In the genomic region with DNA sequence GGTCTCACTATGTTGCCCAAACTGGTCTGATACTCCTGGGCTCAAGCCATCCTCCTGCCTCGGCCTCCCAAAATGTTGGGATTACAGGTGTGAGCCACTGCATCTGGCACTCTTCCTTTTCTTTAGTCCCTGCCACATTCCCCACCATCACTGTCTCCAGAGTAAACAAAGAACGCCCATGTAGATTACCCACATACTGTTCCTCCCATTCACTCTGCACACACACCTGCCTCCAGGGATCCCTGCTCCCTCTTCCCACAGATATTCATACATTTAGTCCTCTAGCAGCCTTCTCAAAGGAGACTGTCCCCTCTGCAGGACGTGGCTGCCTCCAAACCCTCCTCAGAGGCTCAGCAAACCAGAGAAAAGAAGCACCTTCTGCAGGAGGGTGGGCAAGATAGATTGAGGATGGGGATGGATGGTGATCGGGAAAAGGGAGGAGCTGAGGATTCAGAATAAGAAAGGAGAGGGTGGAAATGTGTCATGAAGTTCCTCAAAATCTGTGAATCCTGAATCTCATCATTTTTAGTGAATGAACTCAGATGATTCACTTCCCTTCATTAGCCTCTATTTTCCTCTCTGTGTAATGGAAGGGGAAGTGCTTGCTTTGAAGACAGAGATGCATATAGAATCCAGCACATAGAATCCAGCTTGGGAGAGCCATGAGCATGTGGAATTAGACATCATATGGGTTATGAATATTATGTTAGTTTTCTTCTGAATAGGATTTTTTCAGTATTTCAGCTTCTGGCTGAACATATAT, we compare ENCODE assay signal across 11 cellular contexts. TPM values are rescaled to one million over a fixed set of nuclear protein-coding genes. Genes with fewer than 3 reads are reported as not detected.
DNase-seq lines count a peak whose midpoint lies in the region; ATAC-seq and TF ChIP-seq lines count a peak whose summit lies in the region.
"Had no signal": no experiment of that assay in that cellular context is flagged by ENCODE, and none has a peak within 500 bp of the region (broad histone marks: within the 10 kb centered on the region; RNA-seq: fewer than 3 reads in every experiment).

No MANE protein-coding gene starts in this region.

- ATAC-seq in HG03108 (IDR thresholded peaks at IDR 0.05; ENCODE audit: unreplicated experiment) = no peak
- ATAC-seq: GM12878 had no signal

- H3K27ac Mint-ChIP-seq in Calu3 (ENCODE audit: unreplicated experiment) (peak overlapping the region; percentile 85), osteocyte (ENCODE audit: unreplicated experiment) (peak overlapping the region; percentile 94)
- H3K27ac Mint-ChIP-seq in dendritic cell treated with granulocyte-macrophage colony-stimulating factor and Interleukin-4, amounts not matched to agents 40 ng/mL and 50 ng/mL, for 4 days = peak overlapping the region; percentile 93

- no peak for DNase-seq in Calu3
- DNase-seq in M059J (ENCODE audit: low read depth) = peak; percentile 12
- DNase-seq in osteocyte (ENCODE audit: extremely low spot score, unreplicated experiment) = no peak
- no peak for DNase-seq in amniotic stem cell (lab: John Stamatoyannopoulos, UW)
- no peak for DNase-seq in cerebellar nuclear complex (lab: John Stamatoyannopoulos, UW)
- DNase-seq in DMS 273 (lab: John Stamatoyannopoulos, UW; ENCODE audit: unreplicated experiment) = no peak
- DNase-seq: NCI-H2029 treated with DMSO at 0.1 percent for 48 hours, WERI-Rb-1 had no signal

- no peaks in the 10 kb centered on the region for H3K9me3 Mint-ChIP-seq in Calu3 (ENCODE audit: low read depth, unreplicated experiment)
- H3K9me3 Mint-ChIP-seq in dendritic cell treated with granulocyte-macrophage colony-stimulating factor and Interleukin-4, amounts not matched to agents 40 ng/mL and 50 ng/mL, for 4 days = no peaks in the 10 kb centered on the region
- no peaks in the 10 kb centered on the region for H3K9me3 Mint-ChIP-seq in osteocyte (ENCODE audit: unreplicated experiment)

- no TSS peak for BruUV-seq in Calu3 (replicated peaks; lab: Mats Ljungman, UMichigan)

- H3K36me3 Mint-ChIP-seq in Calu3 (ENCODE audit: insufficient read depth, unreplicated experiment) (peaks cover 37% of the 10 kb centered on the region), osteocyte (ENCODE audit: unreplicated experiment) (no peaks in the 10 kb centered on the region)
- H3K36me3 Mint-ChIP-seq in dendritic cell treated with granulocyte-macrophage colony-stimulating factor and Interleukin-4, amounts not matched to agents 40 ng/mL and 50 ng/mL, for 4 days (ENCODE audit: low read depth) = peaks cover 4% of the 10 kb centered on the region

- H3K4me1 Mint-ChIP-seq in Calu3 (ENCODE audit: low read depth, unreplicated experiment) = peaks cover 81% of the 10 kb centered on the region
- peaks cover 87% of the 10 kb centered on the region for H3K4me1 Mint-ChIP-seq in dendritic cell treated with granulocyte-macrophage colony-stimulating factor and Interleukin-4, amounts not matched to agents 40 ng/mL and 50 ng/mL, for 4 days (ENCODE audit: low read depth)
- peaks cover 62% of the 10 kb centered on the region for H3K4me1 Mint-ChIP-seq in osteocyte (ENCODE audit: unreplicated experiment)

- intact Hi-C loops in Calu3 (cut with micrococcal nuclease; ENCODE audit: unreplicated experiment) = loop anchor here (1.0 kb wide), 1 partner anchor 16 kb away; no protein-coding TSS in a partner anchor
- intact Hi-C loops in dendritic cell treated with granulocyte-macrophage colony-stimulating factor and Interleukin-4, amounts not matched to agents 40 ng/mL and 50 ng/mL, for 4 days (cut with micrococcal nuclease) = loop anchor here (1.0 kb wide), 1 partner anchor 16 kb away; no protein-coding TSS in a partner anchor

- TF ChIP-seq CTCF in Calu3 (IDR thresholded peaks at IDR 0.05; ENCODE audit: unreplicated experiment) = no peak
- TF ChIP-seq CTCF in osteocyte (IDR thresholded peaks at IDR 0.05) = no peak

- H3K4me3 Mint-ChIP-seq in Calu3 (ENCODE audit: low read depth, unreplicated experiment) = no peak overlapping the region
- H3K4me3 Mint-ChIP-seq in dendritic cell treated with granulocyte-macrophage colony-stimulating factor and Interleukin-4, amounts not matched to agents 40 ng/mL and 50 ng/mL, for 4 days = no peak overlapping the region
- no peak overlapping the region for H3K4me3 Mint-ChIP-seq in osteocyte (ENCODE audit: unreplicated experiment)

- CTCF ChIA-PET in Calu3 (lab: Charles Lee) = interaction anchor here (0.6 to 3.0 kb wide), 3 partner anchors 13 to 43 kb away, joined by 3 to 47 read pairs (median 4); no protein-coding TSS in a partner anchor

- no peaks in the 10 kb centered on the region for H3K27me3 Mint-ChIP-seq in Calu3 (ENCODE audit: unreplicated experiment)
- no peaks in the 10 kb centered on the region for H3K27me3 Mint-ChIP-seq in dendritic cell treated with granulocyte-macrophage colony-stimulating factor and Interleukin-4, amounts not matched to agents 40 ng/mL and 50 ng/mL, for 4 days
- H3K27me3 Mint-ChIP-seq in osteocyte (ENCODE audit: unreplicated experiment) = no peaks in the 10 kb centered on the region

RNA-seq across cellular contexts. Expression of a gene that starts 5.5 kb away (rescaled TPM):
- total RNA-seq in Calu3 (2022) (655 and 706 TPM in 2 replicates), osteocyte (112 and 118 TPM in 2 replicates)
- 264 and 272 TPM in 2 replicates for total RNA-seq in M059J (2014; rRNA removed; shearing (Covaris generic))

RNA-seq across cellular contexts. Expression of a gene that starts 31.1 kb away (rescaled TPM):
- total RNA-seq in Calu3 (2022) (58.1 and 58.9 TPM in 2 replicates), osteocyte (37.6 and 38.2 TPM in 2 replicates)
- 29.3 and 42.2 TPM in 2 replicates for total RNA-seq in M059J (2014; rRNA removed; shearing (Covaris generic))
